ENCODE assay signal across 22 cellular contexts in the genomic region with DNA sequence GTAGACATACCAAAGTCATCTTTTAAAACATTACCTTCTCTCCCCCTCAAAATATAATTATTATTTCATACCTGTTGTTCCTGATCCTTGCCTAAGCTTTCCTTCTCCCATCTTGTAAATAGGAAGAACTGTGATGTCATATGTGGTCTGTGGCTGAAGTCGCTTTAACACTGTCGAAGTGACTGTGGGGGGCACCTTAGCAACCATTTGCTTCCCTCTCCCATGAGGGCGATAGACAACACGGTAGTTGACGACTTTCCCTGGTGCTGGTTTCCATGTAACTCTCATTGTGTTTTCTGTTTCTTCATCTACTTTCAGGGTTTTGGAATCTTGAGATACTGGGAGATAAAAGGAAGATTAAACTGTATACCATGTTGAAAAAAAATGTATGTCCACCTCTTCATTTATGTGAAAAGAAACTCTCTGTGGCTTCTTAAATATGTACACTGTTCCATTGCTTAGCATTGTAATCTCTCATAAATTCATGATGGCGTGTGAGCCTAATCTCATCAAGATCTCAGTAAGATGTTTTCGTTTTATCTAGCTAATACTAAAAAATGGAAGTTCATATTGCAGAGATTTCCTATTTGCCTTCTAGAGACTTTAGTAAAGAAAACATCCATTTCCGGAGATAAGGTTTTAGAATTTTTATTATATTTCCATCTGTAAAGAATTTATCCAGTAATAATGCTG.
"Had no signal": no experiment of that assay in that cellular context is flagged by ENCODE, and none has a peak within 500 bp of the region (broad histone marks: within the 10 kb centered on the region; RNA-seq: fewer than 3 reads in every experiment).

No MANE protein-coding gene starts in this region.

- H3K4me3 ChIP-seq: gastrocnemius medialis, heart left ventricle, hepatocyte, left lung, pancreas, right lobe of liver, stomach, thyroid gland, upper lobe of left lung, uterus had no signal

- H3K4me3 Mint-ChIP-seq: effector memory CD8-positive, alpha-beta T cell; natural killer cell; stimulated activated effector memory CD8-positive, alpha-beta T cell treated with anti-CD3 and anti-CD28 coated beads, Interleukin-12 subunit alpha, Interleukin-12 subunit beta, amount 100 ng/mL, for 72 hours had no signal

- H3K36me3 ChIP-seq: gastrocnemius medialis, left lung, pancreas, right lobe of liver, thyroid gland, upper lobe of left lung, uterus had no signal

- H3K79me2 ChIP-seq: hepatocyte had no signal

- H3K27ac ChIP-seq: gastrocnemius medialis, heart left ventricle, hepatocyte, left lung, pancreas, right lobe of liver, stomach, thyroid gland, upper lobe of left lung had no signal

- H3K4me1 ChIP-seq: gastrocnemius medialis, left lung, pancreas, right lobe of liver, stomach, thyroid gland, upper lobe of left lung had no signal

- H2AFZ ChIP-seq: hepatocyte had no signal

- DNase-seq: cortex of kidney; effector memory CD8-positive, alpha-beta T cell; foreskin fibroblast; gastrocnemius medialis; heart left ventricle; left cardiac atrium; left lung; natural killer cell; occipital lobe; pancreas; right lobe of liver; small intestine; stimulated activated CD4-positive, alpha-beta T cell treated with anti-CD3 and anti-CD28 coated beads, Interleukin-2, amount 100 ng/mL, for 24 hours; stimulated activated CD4-positive, alpha-beta T cell treated with anti-CD3 and anti-CD28 coated beads, Interleukin-4, amount 100 ng/mL, for 24 hours; stimulated activated naive CD4-positive, alpha-beta T cell treated with Interleukin-2 at 50 U/mL for 16 hours; stomach; thyroid gland; upper lobe of left lung; uterus had no signal

- H3K4me2 ChIP-seq: hepatocyte had no signal

- H3K27ac Mint-ChIP-seq: effector memory CD8-positive, alpha-beta T cell; natural killer cell; stimulated activated effector memory CD8-positive, alpha-beta T cell treated with anti-CD3 and anti-CD28 coated beads, Interleukin-12 subunit alpha, Interleukin-12 subunit beta, amount 100 ng/mL, for 72 hours had no signal

- H3K4me1 Mint-ChIP-seq: natural killer cell; stimulated activated effector memory CD8-positive, alpha-beta T cell treated with anti-CD3 and anti-CD28 coated beads, Interleukin-12 subunit alpha, Interleukin-12 subunit beta, amount 100 ng/mL, for 72 hours had no signal

- H3K27me3 ChIP-seq: gastrocnemius medialis, heart left ventricle, left lung, pancreas, right lobe of liver, stomach, thyroid gland, upper lobe of left lung, uterus had no signal

- FAIRE-seq: islet of Langerhans, small intestine had no signal

- H3K36me3 Mint-ChIP-seq: natural killer cell; stimulated activated effector memory CD8-positive, alpha-beta T cell treated with anti-CD3 and anti-CD28 coated beads, Interleukin-12 subunit alpha, Interleukin-12 subunit beta, amount 100 ng/mL, for 72 hours had no signal

- H3K9me3 ChIP-seq: gastrocnemius medialis, left lung, pancreas, right lobe of liver, stomach, thyroid gland, upper lobe of left lung, uterus had no signal

- H3K9me3 Mint-ChIP-seq: effector memory CD8-positive, alpha-beta T cell; natural killer cell; stimulated activated effector memory CD8-positive, alpha-beta T cell treated with anti-CD3 and anti-CD28 coated beads, Interleukin-12 subunit alpha, Interleukin-12 subunit beta, amount 100 ng/mL, for 72 hours had no signal
